In genomic region chr10:35643976-35644799, GRCh38 we compare ENCODE assay signal across 10 cellular contexts. TPM values are rescaled to one million over a fixed set of nuclear protein-coding genes. Genes with fewer than 3 reads are reported as not detected.
DNase-seq lines count a peak whose midpoint lies in the region; ATAC-seq and TF ChIP-seq lines count a peak whose summit lies in the region.
"Had no signal": no experiment of that assay in that cellular context is flagged by ENCODE, and none has a peak within 500 bp of the region (broad histone marks: within the 10 kb centered on the region; RNA-seq: fewer than 3 reads in every experiment).

No MANE protein-coding gene starts in this region.

- peaks cover 1% of the 10 kb centered on the region for H3K36me3 Mint-ChIP-seq in activated T-helper 1 cell treated with anti-CD3 and anti-CD28 coated beads, Interleukin-12 subunit alpha, Interleukin-12 subunit beta, Interleukin-2, Interleukin-4 antibody, amounts not matched to agents 30 ng/mL and 10 ng/mL and 1 ng/mL, durations not matched to agents 14 hours and 24 hours and 36 hours (ENCODE audit: low read depth)
- no peaks in the 10 kb centered on the region for H3K36me3 Mint-ChIP-seq in stimulated activated memory B cell treated with anti-CD40 and anti-IgM and Interleukin-4, amounts not matched to agents 10 μg/mL and 1 μg/mL and 100 μg/mL, for 72 hours

- H3K4me3 Mint-ChIP-seq in activated T-helper 1 cell treated with anti-CD3 and anti-CD28 coated beads, Interleukin-12 subunit alpha, Interleukin-12 subunit beta, Interleukin-2, Interleukin-4 antibody, amounts not matched to agents 30 ng/mL and 10 ng/mL and 1 ng/mL, durations not matched to agents 14 hours and 24 hours and 36 hours: peak overlapping the region; percentile 78
- H3K4me3 Mint-ChIP-seq in stimulated activated memory B cell treated with anti-CD40 and anti-IgM and Interleukin-4, amounts not matched to agents 10 μg/mL and 1 μg/mL and 100 μg/mL, for 72 hours: peak overlapping the region; percentile 93

- H3K9me3 Mint-ChIP-seq in activated T-helper 1 cell treated with anti-CD3 and anti-CD28 coated beads, Interleukin-12 subunit alpha, Interleukin-12 subunit beta, Interleukin-2, Interleukin-4 antibody, amounts not matched to agents 30 ng/mL and 10 ng/mL and 1 ng/mL, durations not matched to agents 14 hours and 24 hours and 36 hours: no peaks in the 10 kb centered on the region
- H3K9me3 Mint-ChIP-seq in stimulated activated memory B cell treated with anti-CD40 and anti-IgM and Interleukin-4, amounts not matched to agents 10 μg/mL and 1 μg/mL and 100 μg/mL, for 72 hours: no peaks in the 10 kb centered on the region

- no peak for TF ChIP-seq CTCF in foreskin keratinocyte (conservative IDR thresholded peaks at IDR 0.05)

- H3K4me3 ChIP-seq in iPS-18c (ENCODE audit: insufficient read depth, low read depth, low read length): peak overlapping the region; percentile 67

- no peaks in the 10 kb centered on the region for H3K9me3 ChIP-seq in iPS-18c (ENCODE audit: control insufficient read depth, insufficient read depth, low read length)

- peaks cover 19% of the 10 kb centered on the region for H3K27me3 ChIP-seq in foreskin keratinocyte

- peak overlapping the region; percentile 52 for H3K27ac Mint-ChIP-seq in activated T-helper 1 cell treated with anti-CD3 and anti-CD28 coated beads, Interleukin-12 subunit alpha, Interleukin-12 subunit beta, Interleukin-2, Interleukin-4 antibody, amounts not matched to agents 30 ng/mL and 10 ng/mL and 1 ng/mL, durations not matched to agents 14 hours and 24 hours and 36 hours
- H3K27ac Mint-ChIP-seq in stimulated activated memory B cell treated with anti-CD40 and anti-IgM and Interleukin-4, amounts not matched to agents 10 μg/mL and 1 μg/mL and 100 μg/mL, for 72 hours: peak overlapping the region; percentile 40

- peaks cover 14% of the 10 kb centered on the region for H3K4me1 Mint-ChIP-seq in activated T-helper 1 cell treated with anti-CD3 and anti-CD28 coated beads, Interleukin-12 subunit alpha, Interleukin-12 subunit beta, Interleukin-2, Interleukin-4 antibody, amounts not matched to agents 30 ng/mL and 10 ng/mL and 1 ng/mL, durations not matched to agents 14 hours and 24 hours and 36 hours (ENCODE audit: low read depth)
- H3K4me1 Mint-ChIP-seq in stimulated activated memory B cell treated with anti-CD40 and anti-IgM and Interleukin-4, amounts not matched to agents 10 μg/mL and 1 μg/mL and 100 μg/mL, for 72 hours: peaks cover 30% of the 10 kb centered on the region

- H3K4me1 ChIP-seq in foreskin keratinocyte: no peaks in the 10 kb centered on the region

- no peak overlapping the region for H3K27ac ChIP-seq in foreskin keratinocyte

- DNase-seq in SIG-M5 treated with dmso at 0.1 percent for 504 hours (lab: John Stamatoyannopoulos, UW; ENCODE audit: unreplicated experiment) (peak; percentile 30), SIG-M5 (lab: John Stamatoyannopoulos, UW) (no peak), G401 (ENCODE audit: low spot score) (no peak), NCI-H2081 (lab: John Stamatoyannopoulos, UW) (no peak), foreskin keratinocyte (no peak)
- no peak for DNase-seq in activated T-helper 1 cell treated with anti-CD3 and anti-CD28 coated beads, Interleukin-12 subunit alpha, Interleukin-12 subunit beta, Interleukin-2, Interleukin-4 antibody, amounts not matched to agents 30 ng/mL and 10 ng/mL and 1 ng/mL, durations not matched to agents 14 hours and 24 hours and 36 hours (ENCODE audit: low spot score)
- DNase-seq: DND-41 had no signal

- intact Hi-C loops in activated T-helper 1 cell treated with anti-CD3 and anti-CD28 coated beads, Interleukin-12 subunit alpha, Interleukin-12 subunit beta, Interleukin-2, Interleukin-4 antibody, amounts not matched to agents 30 ng/mL and 10 ng/mL and 1 ng/mL, durations not matched to agents 14 hours and 24 hours and 36 hours (cut with micrococcal nuclease): loop anchor here (2.0 to 10.0 kb wide), 2 partner anchors 309 to 449 kb away; partner anchors contain the start of gene CCNY

- peaks cover 53% of the 10 kb centered on the region for H3K27me3 Mint-ChIP-seq in activated T-helper 1 cell treated with anti-CD3 and anti-CD28 coated beads, Interleukin-12 subunit alpha, Interleukin-12 subunit beta, Interleukin-2, Interleukin-4 antibody, amounts not matched to agents 30 ng/mL and 10 ng/mL and 1 ng/mL, durations not matched to agents 14 hours and 24 hours and 36 hours (ENCODE audit: insufficient read depth)
- H3K27me3 Mint-ChIP-seq in stimulated activated memory B cell treated with anti-CD40 and anti-IgM and Interleukin-4, amounts not matched to agents 10 μg/mL and 1 μg/mL and 100 μg/mL, for 72 hours: peaks cover 25% of the 10 kb centered on the region

- ATAC-seq in stimulated activated memory B cell treated with anti-CD40 and anti-IgM and Interleukin-4, amounts not matched to agents 10 μg/mL and 1 μg/mL and 100 μg/mL, for 72 hours: no peak
- no peak for ATAC-seq in foreskin keratinocyte

- in situ Hi-C loops in G401 (cut with HindIII; ENCODE audit: low sequenced_read_pairs): no loop called here

RNA-seq across cellular contexts. Expression of gene FZD8, which starts 2.1 kb away (rescaled TPM):
- total RNA-seq in activated T-helper 1 cell treated with anti-CD3 and anti-CD28 coated beads, Interleukin-12 subunit alpha, Interleukin-12 subunit beta, Interleukin-2, Interleukin-4 antibody, amounts not matched to agents 30 ng/mL and 10 ng/mL and 1 ng/mL, durations not matched to agents 14 hours and 24 hours and 36 hours: 0.41 and 0.56 TPM in 2 replicates
- 0.14 and 0.18 TPM in 2 replicates for total RNA-seq in G401 (2014; rRNA removed; shearing (Covaris generic))
- total RNA-seq in foreskin keratinocyte: 7.0 and 8.6 TPM in 2 replicates
- polyA plus RNA-seq in foreskin keratinocyte: 4.1 and 4.8 TPM in 2 replicates

RNA-seq across cellular contexts. Expression of gene GJD4, which starts 39.0 kb away (rescaled TPM):
- not detected in 2 replicates for total RNA-seq in activated T-helper 1 cell treated with anti-CD3 and anti-CD28 coated beads, Interleukin-12 subunit alpha, Interleukin-12 subunit beta, Interleukin-2, Interleukin-4 antibody, amounts not matched to agents 30 ng/mL and 10 ng/mL and 1 ng/mL, durations not matched to agents 14 hours and 24 hours and 36 hours
- not detected in 2 replicates for total RNA-seq in G401 (2014; rRNA removed; shearing (Covaris generic))
- not detected in 2 replicates for total RNA-seq in foreskin keratinocyte
- polyA plus RNA-seq in foreskin keratinocyte: not detected in 2 replicates
- total RNA-seq: RPMI7951 had no signal
